8 cellular contexts compared by ENCODE assay signal in the genomic region with DNA sequence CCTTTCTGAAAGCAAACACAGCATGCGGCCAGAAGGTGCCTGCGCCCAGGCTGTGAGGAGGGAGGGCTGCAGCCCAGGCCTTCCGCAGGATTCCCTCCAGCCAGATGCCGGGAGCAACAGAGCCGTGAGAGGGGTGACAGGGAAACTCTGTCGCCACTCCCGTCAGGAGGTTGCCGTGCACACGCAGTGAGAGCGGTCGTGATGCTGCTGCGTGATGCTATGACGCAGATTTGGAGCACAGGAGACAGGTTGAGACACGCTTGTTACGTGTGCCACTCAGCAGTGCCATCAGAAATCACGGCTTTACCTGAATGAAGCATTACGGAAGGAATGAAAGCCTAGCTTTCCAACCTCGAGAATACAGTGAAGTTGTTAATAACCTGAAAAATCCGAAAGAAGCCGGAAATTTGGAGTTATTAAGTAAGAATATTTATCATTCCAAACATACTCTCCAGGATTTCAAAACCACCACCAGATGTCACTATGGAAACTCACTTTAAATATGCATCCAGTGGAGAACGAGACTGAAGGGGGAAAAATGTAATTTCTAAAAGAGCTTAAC. TPM values are rescaled to one million over a fixed set of nuclear protein-coding genes. Genes with fewer than 3 reads are reported as not detected.
A peak's percentile ranks its signal among the peaks of the same experiment; 100 is the strongest.
DNase-seq lines count a peak whose midpoint lies in the region; ATAC-seq and TF ChIP-seq lines count a peak whose summit lies in the region.

No MANE protein-coding gene starts in this region.

- no peaks in the 10 kb centered on the region for H3K27me3 ChIP-seq in endodermal cell (ENCODE audit: control insufficient read depth, insufficient read depth, low read length, poor library complexity, severe bottlenecking)

- H3K4me3 ChIP-seq in endodermal cell (ENCODE audit: low read length) = no peak overlapping the region

- H3K4me1 Mint-ChIP-seq in endodermal cell (peaks cover 29% of the 10 kb centered on the region), mesothelial cell of epicardium (peaks cover 37% of the 10 kb centered on the region)
- no peaks in the 10 kb centered on the region for H3K4me1 Mint-ChIP-seq in activated naive CD8-positive, alpha-beta T cell treated with anti-CD3 and anti-CD28 coated beads for 36 hours

- H3K36me3 ChIP-seq in endodermal cell (ENCODE audit: control insufficient read depth, insufficient read depth, low read length) = no peaks in the 10 kb centered on the region

- no peak overlapping the region for H3K9ac ChIP-seq in endodermal cell (ENCODE audit: extremely low read depth, low read length, poor library complexity, severe bottlenecking)

- WGBS in endodermal cell (ENCODE audit: insufficient coverage in 1 of 2, insufficient read length in 1 of 2), 2 experiments = 67 to 73% methylated on average over 16 to 19 of the region's 21 CpGs

- H3K27ac ChIP-seq in endodermal cell (ENCODE audit: low read depth, low read length) = no peak overlapping the region

- DNase-seq in COLO829 (ENCODE audit: low spot score) (peak; percentile 56), NCI-H1092 treated with DMSO at 0.1 percent for 48 hours (lab: John Stamatoyannopoulos, UW) (peak; percentile 18), endodermal cell (peak; percentile 79), mesothelial cell of epicardium (ENCODE audit: low spot score in 2 of 2, unreplicated experiment in 2 of 2) (no peak)
- no peak for DNase-seq in activated naive CD8-positive, alpha-beta T cell treated with anti-CD3 and anti-CD28 coated beads for 36 hours

- H3K27me3 Mint-ChIP-seq in endodermal cell (ENCODE audit: insufficient read depth) (no peaks in the 10 kb centered on the region), mesothelial cell of epicardium (ENCODE audit: low read depth) (no peaks in the 10 kb centered on the region)
- H3K27me3 Mint-ChIP-seq in activated naive CD8-positive, alpha-beta T cell treated with anti-CD3 and anti-CD28 coated beads for 36 hours = peaks cover 4% of the 10 kb centered on the region

- H3K4me3 Mint-ChIP-seq in endodermal cell (peak overlapping the region; percentile 15), mesothelial cell of epicardium (peak overlapping the region; percentile 10)
- no peak overlapping the region for H3K4me3 Mint-ChIP-seq in activated naive CD8-positive, alpha-beta T cell treated with anti-CD3 and anti-CD28 coated beads for 36 hours

- TF ChIP-seq CTCF in endodermal cell (conservative IDR thresholded peaks at IDR 0.05) (peak; percentile 69), mesothelial cell of epicardium (IDR thresholded peaks at IDR 0.05; ENCODE audit: unreplicated experiment) (peak; percentile 35)

- peaks cover 3% of the 10 kb centered on the region for H3K4me1 ChIP-seq in endodermal cell (ENCODE audit: control insufficient read depth, insufficient read depth, low read length)

- H3K36me3 Mint-ChIP-seq in endodermal cell (ENCODE audit: low read depth) (peaks cover 4% of the 10 kb centered on the region), mesothelial cell of epicardium (peaks cover 19% of the 10 kb centered on the region)
- H3K36me3 Mint-ChIP-seq in activated naive CD8-positive, alpha-beta T cell treated with anti-CD3 and anti-CD28 coated beads for 36 hours = no peaks in the 10 kb centered on the region

- no peaks in the 10 kb centered on the region for H3K9me3 ChIP-seq in endodermal cell (ENCODE audit: control insufficient read depth, low read length)

- no peak overlapping the region for H3K27ac Mint-ChIP-seq in endodermal cell
- peak overlapping the region; percentile 94 for H3K27ac Mint-ChIP-seq in mesothelial cell of epicardium
- no peak overlapping the region for H3K27ac Mint-ChIP-seq in activated naive CD8-positive, alpha-beta T cell treated with anti-CD3 and anti-CD28 coated beads for 36 hours

- ATAC-seq in HG02588 (IDR thresholded peaks at IDR 0.05; ENCODE audit: unreplicated experiment) = no peak
- no peak for ATAC-seq in HG03432 (IDR thresholded peaks at IDR 0.05; ENCODE audit: unreplicated experiment)
- ATAC-seq in GM21423 (IDR thresholded peaks at IDR 0.05; ENCODE audit: unreplicated experiment) = no peak

- H3K9me3 Mint-ChIP-seq in endodermal cell (no peaks in the 10 kb centered on the region), mesothelial cell of epicardium (no peaks in the 10 kb centered on the region)
- no peaks in the 10 kb centered on the region for H3K9me3 Mint-ChIP-seq in activated naive CD8-positive, alpha-beta T cell treated with anti-CD3 and anti-CD28 coated beads for 36 hours

RNA-seq across cellular contexts. Expression of a gene that starts 54.4 kb away (rescaled TPM):
- total RNA-seq in endodermal cell = 10 to 100 TPM; 66.6 to 77.8 TPM
- polyA plus RNA-seq in endodermal cell (2013, experiment 1 of 2) = 68.7 TPM
- polyA plus RNA-seq in endodermal cell (2013, experiment 2 of 2) = 67.9 TPM
- 211 to 224 TPM (median 224 TPM) in 3 replicates for total RNA-seq in mesothelial cell of epicardium
- under 1 TPM in 1 of 2 experiments, not detected in 1; 0.02 TPM for total RNA-seq in activated naive CD8-positive, alpha-beta T cell treated with anti-CD3 and anti-CD28 coated beads for 36 hours

Comparison
In these comparisons a context has a peak if more than half of its experiments do, and no peak if none do; other contexts are left out.
1. DNase-seq: peak in COLO829 (single experiment), NCI-H1092 treated with DMSO at 0.1 percent for 48 hours (single experiment) and endodermal cell (single experiment); none in mesothelial cell of epicardium (0 of 2) and activated naive CD8-positive, alpha-beta T cell treated with anti-CD3 and anti-CD28 coated beads for 36 hours (single experiment).
2. RNA of a gene that starts 54.4 kb away (total RNA-seq): 211 to 224 TPM in mesothelial cell of epicardium and 66.6 to 77.8 TPM in endodermal cell; 0.02 TPM in activated naive CD8-positive, alpha-beta T cell treated with anti-CD3 and anti-CD28 coated beads for 36 hours; every median in the first group is over 10 times any median in the second.